11 cellular contexts compared by ENCODE assay signal in genomic region chr11:774873-775592, GRCh38. TPM values are rescaled to one million over a fixed set of nuclear protein-coding genes. Genes with fewer than 3 reads are reported as not detected.
DNase-seq lines count a peak whose midpoint lies in the region; ATAC-seq and TF ChIP-seq lines count a peak whose summit lies in the region.
"Had no signal": no experiment of that assay in that cellular context is flagged by ENCODE, and none has a peak within 500 bp of the region (broad histone marks: within the 10 kb centered on the region; RNA-seq: fewer than 3 reads in every experiment).

No MANE protein-coding gene starts in this region.

- H3K27ac ChIP-seq in SU-DHL-6 (ENCODE audit: low read depth, low read length), result no peak overlapping the region

- no peak overlapping the region for H3K27ac Mint-ChIP-seq in activated CD4-positive, alpha-beta T cell treated with anti-CD3 and anti-CD28 coated beads for 36 hours
- no peak overlapping the region for H3K27ac Mint-ChIP-seq in endothelial cell (ENCODE audit: unreplicated experiment)

- H3K27me3 ChIP-seq in SU-DHL-6 (ENCODE audit: low read length) (no peaks in the 10 kb centered on the region), skeletal muscle satellite cell (ENCODE audit: control insufficient read depth, insufficient read depth, low read length) (no peaks in the 10 kb centered on the region)
- H3K27me3 ChIP-seq: BE2C had no signal

- no peaks in the 10 kb centered on the region for H3K9me3 Mint-ChIP-seq in activated CD4-positive, alpha-beta T cell treated with anti-CD3 and anti-CD28 coated beads for 36 hours (ENCODE audit: low read depth)
- H3K9me3 Mint-ChIP-seq in endothelial cell (ENCODE audit: unreplicated experiment), result no peaks in the 10 kb centered on the region

- intact Hi-C loops in activated CD4-positive, alpha-beta T cell treated with anti-CD3 and anti-CD28 coated beads for 36 hours (cut with DNase I, micrococcal nuclease), result no loop called here

- peak overlapping the region; percentile 89 for H3K4me3 Mint-ChIP-seq in activated CD4-positive, alpha-beta T cell treated with anti-CD3 and anti-CD28 coated beads for 36 hours
- no peak overlapping the region for H3K4me3 Mint-ChIP-seq in endothelial cell (ENCODE audit: unreplicated experiment)

- no peaks in the 10 kb centered on the region for H3F3A ChIP-seq in SU-DHL-6 (ENCODE audit: insufficient read depth)

- peaks cover 42% of the 10 kb centered on the region for H3K4me1 ChIP-seq in skeletal muscle satellite cell (ENCODE audit: control insufficient read depth, insufficient read depth, low read length)
- H3K4me1 ChIP-seq: BE2C had no signal

- H3K4me3 ChIP-seq in SU-DHL-6 (ENCODE audit: insufficient read depth, low read length, poor library complexity, severe bottlenecking) (no peak overlapping the region), epithelial cell of proximal tubule (ENCODE audit: low read depth, low read length) (peak overlapping the region; percentile 79), skeletal muscle satellite cell (ENCODE audit: low read length) (peak overlapping the region; percentile 62)
- H3K4me3 ChIP-seq: mucosa of descending colon had no signal

- H3K9me3 ChIP-seq in SU-DHL-6 (ENCODE audit: insufficient read depth, low read length) (no peaks in the 10 kb centered on the region), skeletal muscle satellite cell (replicated peaks; ENCODE audit: low read length) (no peaks in the 10 kb centered on the region)
- H3K9me3 ChIP-seq: BE2C, mucosa of descending colon had no signal

- H3K4me2 ChIP-seq in SU-DHL-6 (ENCODE audit: low read depth, low read length, poor library complexity, severe bottlenecking) (peak overlapping the region; percentile 93), skeletal muscle satellite cell (ENCODE audit: low read length) (peak overlapping the region; percentile 97)

- CTCF ChIA-PET in activated CD4-positive, alpha-beta T cell treated with anti-CD3 and anti-CD28 coated beads for 36 hours (lab: Charles Lee), result interaction anchor here (0.6 to 1.2 kb wide), 5 partner anchors 9 to 31 kb away, joined by 3 to 5 read pairs (median 3); partner anchors contain the start of gene CEND1

- DNase-seq in activated CD4-positive, alpha-beta T cell treated with anti-CD3 and anti-CD28 coated beads for 36 hours, result peak; percentile 12
- DNase-seq in activated CD4-positive, alpha-beta T cell treated with anti-CD3 and anti-CD28 coated beads for 48 hours, result no peak
- DNase-seq in epithelial cell of proximal tubule (ENCODE audit: low read depth) (no peak), H4 (ENCODE audit: low spot score) (no peak), endothelial cell (ENCODE audit: low spot score) (no peak)
- DNase-seq: BE2C, Right ventricle myocardium superior had no signal

- POLR2A ChIA-PET in activated CD4-positive, alpha-beta T cell treated with anti-CD3 and anti-CD28 coated beads for 36 hours (lab: Charles Lee), result interaction anchor here (0.7 kb wide), 1 partner anchor 20 kb away, joined by 3 read pairs; no protein-coding TSS in a partner anchor

- TF ChIP-seq CTCF in SU-DHL-6 (IDR thresholded peaks at IDR 0.05; ENCODE audit: insufficient read depth, low read length, poor library complexity, severe bottlenecking), result no peak
- TF ChIP-seq CTCF in epithelial cell of proximal tubule (conservative IDR thresholded peaks at IDR 0.05; ENCODE audit: low read depth, low read length), result peak; percentile 9
- TF ChIP-seq CTCF in endothelial cell (IDR thresholded peaks at IDR 0.05; ENCODE audit: unreplicated experiment), result no peak

- H3K36me3 Mint-ChIP-seq in activated CD4-positive, alpha-beta T cell treated with anti-CD3 and anti-CD28 coated beads for 36 hours (ENCODE audit: low read depth), result peaks cover 15% of the 10 kb centered on the region
- H3K36me3 Mint-ChIP-seq in endothelial cell (ENCODE audit: low read depth, unreplicated experiment), result no peaks in the 10 kb centered on the region

- no peaks in the 10 kb centered on the region for H3K27me3 Mint-ChIP-seq in activated CD4-positive, alpha-beta T cell treated with anti-CD3 and anti-CD28 coated beads for 36 hours
- H3K27me3 Mint-ChIP-seq in endothelial cell (ENCODE audit: unreplicated experiment), result peaks cover 6% of the 10 kb centered on the region

- H2AFZ ChIP-seq in SU-DHL-6 (ENCODE audit: low read depth, low read length, severe bottlenecking), result no peak overlapping the region

- no peaks in the 10 kb centered on the region for H3K36me3 ChIP-seq in SU-DHL-6 (ENCODE audit: low read length)
- H3K36me3 ChIP-seq in skeletal muscle satellite cell (ENCODE audit: insufficient read depth, low read length), result peaks cover 45% of the 10 kb centered on the region

- no peaks in the 10 kb centered on the region for H3K9me2 ChIP-seq in SU-DHL-6 (replicated peaks; ENCODE audit: insufficient read depth, low read length)

- H3K9ac ChIP-seq in SU-DHL-6 (ENCODE audit: low read length) (no peak overlapping the region), skeletal muscle satellite cell (ENCODE audit: low read depth, low read length) (no peak overlapping the region)

- peaks cover 20% of the 10 kb centered on the region for H3K4me1 Mint-ChIP-seq in activated CD4-positive, alpha-beta T cell treated with anti-CD3 and anti-CD28 coated beads for 36 hours
- H3K4me1 Mint-ChIP-seq in endothelial cell (ENCODE audit: unreplicated experiment), result peaks cover 7% of the 10 kb centered on the region

- no peak for ATAC-seq in activated CD4-positive, alpha-beta T cell treated with anti-CD3 and anti-CD28 coated beads for 36 hours
- no peak for ATAC-seq in HG03139 (IDR thresholded peaks at IDR 0.05; ENCODE audit: unreplicated experiment)
- ATAC-seq: mucosa of descending colon had no signal

- H3K79me2 ChIP-seq in SU-DHL-6 (ENCODE audit: insufficient read depth, low read length), result peaks cover 56% of the 10 kb centered on the region

- no peaks in the 10 kb centered on the region for H4K20me1 ChIP-seq in SU-DHL-6 (ENCODE audit: low read depth, low read length)

RNA-seq across cellular contexts. Expression of gene GATD1, which starts 2.3 kb away (rescaled TPM):
- 10 to 100 TPM; 45.7 to 59.8 TPM for total RNA-seq in activated CD4-positive, alpha-beta T cell treated with anti-CD3 and anti-CD28 coated beads for 36 hours
- total RNA-seq in epithelial cell of proximal tubule, result 32.6 and 68.8 TPM in 2 replicates
- total RNA-seq in skeletal muscle satellite cell (2012; rRNA removed), result 44.1 and 52.2 TPM in 2 replicates
- total RNA-seq in H4 (2014; rRNA removed; shearing (Covaris generic)), result 15.5 and 24.8 TPM in 2 replicates
- 36.5 TPM for total RNA-seq in endothelial cell (ENCODE audit: unreplicated experiment)

RNA-seq across cellular contexts. Expression of gene CEND1, which starts 14.9 kb away (rescaled TPM):
- total RNA-seq in activated CD4-positive, alpha-beta T cell treated with anti-CD3 and anti-CD28 coated beads for 36 hours, result 1 to 10 TPM in 1 of 2 experiments, under 1 TPM in 1; 0.50 to 1.1 TPM
- total RNA-seq in epithelial cell of proximal tubule (0.14 TPM in 1 of 2 replicates, not detected in the other), endothelial cell (ENCODE audit: unreplicated experiment) (not detected)
- 0.66 and 2.8 TPM in 2 replicates for total RNA-seq in skeletal muscle satellite cell (2012; rRNA removed)
- not detected in 2 replicates for total RNA-seq in H4 (2014; rRNA removed; shearing (Covaris generic))

RNA-seq across cellular contexts. Expression of gene SLC25A22, which starts 23.0 kb away (rescaled TPM):
- total RNA-seq in activated CD4-positive, alpha-beta T cell treated with anti-CD3 and anti-CD28 coated beads for 36 hours, result 10 to 100 TPM; 33.9 to 36.6 TPM
- total RNA-seq in epithelial cell of proximal tubule (20.1 and 33.6 TPM in 2 replicates), endothelial cell (ENCODE audit: unreplicated experiment) (17.8 TPM)
- 31.2 and 34.1 TPM in 2 replicates for total RNA-seq in skeletal muscle satellite cell (2012; rRNA removed)
- 19.6 and 35.8 TPM in 2 replicates for total RNA-seq in H4 (2014; rRNA removed; shearing (Covaris generic))

RNA-seq across cellular contexts. Expression of gene TALDO1, which starts 27.8 kb away (rescaled TPM):
- 100 to 1,000 TPM; 239 to 246 TPM for total RNA-seq in activated CD4-positive, alpha-beta T cell treated with anti-CD3 and anti-CD28 coated beads for 36 hours
- 332 and 365 TPM in 2 replicates for total RNA-seq in epithelial cell of proximal tubule
- total RNA-seq in skeletal muscle satellite cell (2012; rRNA removed), result 178 and 201 TPM in 2 replicates
- total RNA-seq in H4 (2014; rRNA removed; shearing (Covaris generic)), result 600 and 603 TPM in 2 replicates
- 123 TPM for total RNA-seq in endothelial cell (ENCODE audit: unreplicated experiment)

RNA-seq across cellular contexts. Expression of gene PIDD1, which starts 30.0 kb away (rescaled TPM):
- total RNA-seq in activated CD4-positive, alpha-beta T cell treated with anti-CD3 and anti-CD28 coated beads for 36 hours, result 10 to 100 TPM; 21.1 to 29.1 TPM
- total RNA-seq in epithelial cell of proximal tubule, result 17.4 and 32.1 TPM in 2 replicates
- 5.6 and 7.9 TPM in 2 replicates for total RNA-seq in skeletal muscle satellite cell (2012; rRNA removed)
- 2.2 and 4.2 TPM in 2 replicates for total RNA-seq in H4 (2014; rRNA removed; shearing (Covaris generic))
- 13.7 TPM for total RNA-seq in endothelial cell (ENCODE audit: unreplicated experiment)
